Comparison of ENCODE assay signal across 20 cellular contexts in the genomic region with DNA sequence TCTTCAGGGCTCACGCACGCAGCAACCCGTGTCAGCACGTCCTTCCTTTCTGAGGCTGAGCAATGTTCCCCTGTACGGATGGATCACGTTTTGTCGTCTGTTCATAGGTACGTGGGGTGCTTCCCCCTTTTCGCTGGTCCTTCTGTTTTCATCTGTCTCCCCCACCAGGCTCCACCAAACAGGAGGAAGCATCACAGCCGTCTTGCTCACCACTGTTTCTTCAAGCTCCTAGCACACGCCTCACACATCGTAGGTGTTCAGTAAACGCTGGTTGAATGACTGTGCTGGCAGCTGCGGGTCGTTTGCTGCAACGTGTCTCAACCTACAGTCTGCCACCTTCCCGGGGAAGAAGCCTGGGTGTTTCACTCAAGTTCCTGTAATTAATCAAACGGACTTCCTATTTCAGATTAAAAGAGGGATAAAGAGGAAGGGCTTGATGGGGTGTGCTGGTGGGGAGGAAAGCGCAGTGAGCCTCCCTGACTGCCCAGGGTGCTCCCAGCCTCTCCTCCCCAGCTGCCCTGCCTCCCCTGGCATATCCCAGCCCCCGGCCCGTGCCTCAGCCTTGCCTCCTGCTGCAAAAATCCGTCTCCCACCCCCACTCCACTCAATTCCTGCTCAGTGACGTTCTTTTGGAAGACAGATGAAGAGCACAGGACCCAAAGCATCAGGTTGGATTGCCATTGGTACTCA.
DNase-seq lines count a peak whose midpoint lies in the region; ATAC-seq, FAIRE-seq and TF ChIP-seq lines count a peak whose summit lies in the region.
"Had no signal": no experiment of that assay in that cellular context is flagged by ENCODE, and none has a peak within 500 bp of the region (broad histone marks: within the 10 kb centered on the region; RNA-seq: fewer than 3 reads in every experiment).

No MANE protein-coding gene starts in this region.

- no peak overlapping the region for H2BK12ac ChIP-seq in neuronal stem cell (ENCODE audit: low read length)

- no peak overlapping the region for H2AFZ ChIP-seq in neuronal stem cell (ENCODE audit: low read length)

- TF ChIP-seq CTCF in heart left ventricle (IDR thresholded peaks at IDR 0.05) (no peak), bronchial epithelial cell (IDR thresholded peaks at IDR 0.05; ENCODE audit: insufficient read depth, low read length, severe bottlenecking) (no peak), prostate gland (IDR thresholded peaks at IDR 0.05) (no peak)

- H3K27ac ChIP-seq in heart left ventricle (peak overlapping the region in 6 of 12 donors; percentile 42 to 67 (median 58)), neuronal stem cell (replicated peaks; ENCODE audit: low read length) (no peak overlapping the region), prostate gland (no peak overlapping the region)
- H3K27ac ChIP-seq: HL-60, testis had no signal

- H3K36me3 ChIP-seq in heart left ventricle (peaks cover 0 to 2% (median 0%) of the 10 kb centered on the region in 9 donors), bronchial epithelial cell (ENCODE audit: control insufficient read depth, insufficient read depth, low read length) (no peaks in the 10 kb centered on the region), neuronal stem cell (replicated peaks in 1 of 2; ENCODE audit: control insufficient read depth in 2 of 2, insufficient read depth in 2 of 2, low read length in 2 of 2) (no peaks in the 10 kb centered on the region), prostate gland (no peaks in the 10 kb centered on the region)
- H3K36me3 ChIP-seq: MG63 had no signal

- ATAC-seq in heart left ventricle (peak in 1 of 4 donors; percentile 53), Right ventricle myocardium superior (ENCODE audit: poor library complexity) (no peak), GM18511 (IDR thresholded peaks at IDR 0.05; ENCODE audit: unreplicated experiment) (no peak)
- ATAC-seq: effector memory CD8-positive, alpha-beta T cell had no signal

- peaks cover 0 to 4% (median 0%) of the 10 kb centered on the region in 9 donors for H3K27me3 ChIP-seq in heart left ventricle
- H3K27me3 ChIP-seq in bronchial epithelial cell (ENCODE audit: control insufficient read depth, insufficient read depth, low read length): no peaks in the 10 kb centered on the region
- H3K27me3 ChIP-seq in neuronal stem cell (ENCODE audit: control insufficient read depth in 3 of 3, insufficient read depth in 3 of 3, low read depth in 1 of 3, low read length in 3 of 3): peaks cover 0 to 3% (median 0%) of the 10 kb centered on the region in 3 experiments
- H3K27me3 ChIP-seq in prostate gland (replicated peaks; ENCODE audit: insufficient read depth): no peaks in the 10 kb centered on the region
- H3K27me3 ChIP-seq: MG63, testis had no signal

- H3K79me1 ChIP-seq in neuronal stem cell (ENCODE audit: low read depth, low read length): no peaks in the 10 kb centered on the region

- H2BK120ac ChIP-seq in neuronal stem cell (ENCODE audit: low read depth, low read length): no peak overlapping the region

- H3K14ac ChIP-seq in neuronal stem cell (ENCODE audit: low read length): no peak overlapping the region

- H4K8ac ChIP-seq in neuronal stem cell (ENCODE audit: low read depth, low read length): peak overlapping the region; percentile 19

- peak in 3 of 5 donors; percentile 5 to 10 (median 8) for DNase-seq in heart left ventricle
- no peak for DNase-seq in Right ventricle myocardium superior
- no peak for DNase-seq in bronchial epithelial cell (ENCODE audit: low read depth)
- DNase-seq in neuronal stem cell (ENCODE audit: low spot score): no peak
- DNase-seq in ureter (ENCODE audit: low spot score): peak; percentile 25
- DNase-seq in LoVo (ENCODE audit: low spot score): no peak
- DNase-seq in prostate gland (ENCODE audit: low spot score): no peak
- DNase-seq: activated CD4-positive, alpha-beta T cell treated with anti-CD3 and anti-CD28 coated beads, Interleukin-2, amount 10 ng/mL, durations not matched to agents 24 days and 14 days; activated naive CD4-positive, alpha-beta T cell treated with Interleukin-2 at 50 U/mL for 16 hours; CD4-positive, alpha-beta memory T cell; effector memory CD8-positive, alpha-beta T cell; GDM1; MG63; NCI-H1417 treated with DMSO at 0.1 percent for 48 hours; NCI-H510A treated with DMSO at 0.1 percent for 48 hours; RPMI8226; T1000; testis had no signal

- H3K9me3 ChIP-seq in heart left ventricle (no peaks in the 10 kb centered on the region), neuronal stem cell (replicated peaks in 1 of 2; ENCODE audit: control insufficient read depth in 2 of 2, insufficient read depth in 1 of 2, low read depth in 1 of 2, low read length in 2 of 2) (peaks cover 2 to 12% of the 10 kb centered on the region in 2 donors), prostate gland (no peaks in the 10 kb centered on the region)
- H3K9me3 ChIP-seq: MG63, testis had no signal

- FAIRE-seq in bronchial epithelial cell (lab: Jason Lieb, UNC): peak; percentile 58

- 56 to 77% (median 64%) methylated on average over 23 of the region's 23 CpGs for WGBS in heart left ventricle, 4 donors
- WGBS in neuronal stem cell (ENCODE audit: extremely low coverage in 2 of 2, insufficient read length in 2 of 2, insufficient replicate concordance in 1 of 2), 2 donors: no CpG with 5 or more reads among the region's 23 CpGs
- WGBS in prostate gland: 73% methylated on average over 23 of the region's 23 CpGs

- no peak for TF ChIP-seq POLR2A in heart left ventricle (IDR thresholded peaks at IDR 0.05)
- TF ChIP-seq POLR2A in prostate gland (IDR thresholded peaks at IDR 0.05): no peak

- no peak overlapping the region for H3K9ac ChIP-seq in neuronal stem cell (ENCODE audit: low read depth, low read length, poor library complexity)

- H2AK5ac ChIP-seq in neuronal stem cell (ENCODE audit: low read depth, low read length): no peak overlapping the region

- H3K4ac ChIP-seq in neuronal stem cell (ENCODE audit: low read length): no peak overlapping the region

- H2BK15ac ChIP-seq in neuronal stem cell (ENCODE audit: low read length): no peak overlapping the region

- H3K4me1 ChIP-seq in heart left ventricle (peaks cover 0 to 38% (median 13%) of the 10 kb centered on the region in 12 donors), neuronal stem cell (ENCODE audit: control insufficient read depth in 2 of 2, insufficient read depth in 1 of 2, low read depth in 1 of 2, low read length in 2 of 2) (peaks cover 0 to 11% of the 10 kb centered on the region in 2 donors), prostate gland (replicated peaks) (no peaks in the 10 kb centered on the region)
- H3K4me1 ChIP-seq: testis had no signal

- no peak overlapping the region for H3K23ac ChIP-seq in neuronal stem cell (ENCODE audit: low read depth, low read length, poor library complexity)

- no peak overlapping the region for H3K4me2 ChIP-seq in neuronal stem cell (ENCODE audit: insufficient read depth, low read length, poor library complexity, severe bottlenecking)

- H4K91ac ChIP-seq in neuronal stem cell (ENCODE audit: low read depth, low read length, poor library complexity): no peak overlapping the region

- no peak overlapping the region for H3K4me3 ChIP-seq in heart left ventricle
- no peak overlapping the region for H3K4me3 ChIP-seq in bronchial epithelial cell (ENCODE audit: low read depth, low read length)
- H3K4me3 ChIP-seq in neuronal stem cell (ENCODE audit: low read length in 2 of 2): no peak overlapping the region
- H3K4me3 ChIP-seq in prostate gland: no peak overlapping the region
- H3K4me3 ChIP-seq: MG63, testis had no signal

- intact Hi-C loops in heart left ventricle (cut with DNase I): loop anchor here in 1 of 10 donors (2.0 kb wide), 1 partner anchor 23 kb away; no protein-coding TSS in a partner anchor
- intact Hi-C loops in Right ventricle myocardium superior (cut with DNase I): no loop called here
- intact Hi-C loops in prostate gland (cut with DNase I): no loop called here

- H2BK5ac ChIP-seq in neuronal stem cell (ENCODE audit: low read length): no peak overlapping the region

- peak overlapping the region; percentile 22 for H3K18ac ChIP-seq in neuronal stem cell (ENCODE audit: low read length)

Comparison
In these comparisons a context has a peak if more than half of its experiments do, and no peak if none do; other contexts are left out.
1. DNase-seq: peak in heart left ventricle (3 of 5) and ureter (single experiment); none in Right ventricle myocardium superior (single experiment), bronchial epithelial cell (single experiment), neuronal stem cell (single experiment), LoVo (single experiment) and prostate gland (single experiment).